14 cellular contexts compared by ENCODE assay signal in the genomic region with DNA sequence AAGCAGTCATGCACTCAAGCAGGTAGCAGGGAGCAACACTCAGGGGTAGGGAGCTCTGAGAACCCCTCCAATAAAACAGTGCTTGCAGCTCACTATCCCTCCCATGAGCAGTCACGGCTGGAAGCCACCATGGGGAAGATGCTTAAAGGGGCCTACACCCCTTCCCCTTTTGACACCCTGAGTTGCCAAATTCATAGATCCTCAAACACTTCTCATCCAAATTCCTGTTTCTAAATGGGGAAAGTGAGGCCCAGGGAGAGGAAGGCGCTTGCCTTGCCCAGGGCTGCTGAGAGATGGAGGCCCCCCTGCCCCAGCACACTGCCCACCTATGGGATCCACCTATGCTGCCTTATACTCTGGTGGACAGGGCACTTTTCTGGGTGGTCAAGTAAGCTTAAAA. TPM values are rescaled to one million over a fixed set of nuclear protein-coding genes. Genes with fewer than 3 reads are reported as not detected.
A peak's percentile ranks its signal among the peaks of the same experiment; 100 is the strongest.
DNase-seq lines count a peak whose midpoint lies in the region; TF ChIP-seq lines count a peak whose summit lies in the region.
"Had no signal": no experiment of that assay in that cellular context is flagged by ENCODE, and none has a peak within 500 bp of the region (broad histone marks: within the 10 kb centered on the region; RNA-seq: fewer than 3 reads in every experiment).

No MANE protein-coding gene starts in this region.

- peak overlapping the region; percentile 20; the same call in 1 of the 2 replicates for H3K27ac ChIP-seq in Karpas-422 (ENCODE audit: low read length)
- H3K27ac ChIP-seq in cingulate gyrus (ENCODE audit: low read depth, low read length) = peak overlapping the region; percentile 70
- H3K27ac ChIP-seq in osteoblast (ENCODE audit: low read depth, low read length) = no peak overlapping the region
- H3K27ac ChIP-seq: A549 had no signal

- H3K9ac ChIP-seq in Karpas-422 (ENCODE audit: low read length) = no peak overlapping the region

- H3K4me2 ChIP-seq in Karpas-422 (ENCODE audit: low read depth, low read length, poor library complexity, severe bottlenecking) (no peak overlapping the region), osteoblast (ENCODE audit: insufficient read depth, low read length) (no peak overlapping the region)
- H3K4me2 ChIP-seq: A549 had no signal

- H3K9me2 ChIP-seq in Karpas-422 (replicated peaks; ENCODE audit: insufficient read depth, low read length) = no peaks in the 10 kb centered on the region

- DNase-seq in Karpas-422 = no peak
- peak; percentile 25 for DNase-seq in osteoblast (ENCODE audit: insufficient read length, low spot score, missing footprints)
- DNase-seq in NCI-H69 (lab: John Stamatoyannopoulos, UW) = no peak
- DNase-seq in AG20443 (ENCODE audit: low spot score) = no peak
- no peak for DNase-seq in hippocampal formation (lab: John Stamatoyannopoulos, UW)
- DNase-seq: CD8-positive, alpha-beta T cell; COR-L47; DMS153; DMS79 treated with DMSO at 0.1 percent for 48 hours; EL; HCEC 1CT had no signal

- H4K20me1 ChIP-seq in Karpas-422 (ENCODE audit: insufficient read depth, low read depth, low read length) = no peaks in the 10 kb centered on the region
- H4K20me1 ChIP-seq in osteoblast (ENCODE audit: insufficient read depth, low read length) = no peaks in the 10 kb centered on the region

- no peak overlapping the region for H3K4me3 ChIP-seq in Karpas-422 (ENCODE audit: low read length)
- H3K4me3 ChIP-seq in osteoblast (ENCODE audit: insufficient read depth, low read length) = no peak overlapping the region
- H3K4me3 ChIP-seq: A549 had no signal

- no peaks in the 10 kb centered on the region for H3K9me3 ChIP-seq in Karpas-422 (ENCODE audit: low read length)
- no peaks in the 10 kb centered on the region for H3K9me3 ChIP-seq in osteoblast (ENCODE audit: low read depth, low read length)
- H3K9me3 ChIP-seq: A549 had no signal

- H3K36me3 ChIP-seq in Karpas-422 (ENCODE audit: insufficient read depth, low read length) = no peaks in the 10 kb centered on the region
- no peaks in the 10 kb centered on the region for H3K36me3 ChIP-seq in osteoblast (ENCODE audit: insufficient read depth, low read length)

- H3K27me3 ChIP-seq in Karpas-422 (ENCODE audit: low read length) = no peaks in the 10 kb centered on the region
- no peaks in the 10 kb centered on the region for H3K27me3 ChIP-seq in osteoblast (ENCODE audit: insufficient read depth, low read length)

- H3K79me2 ChIP-seq in Karpas-422 (ENCODE audit: low read length) (no peaks in the 10 kb centered on the region), osteoblast (ENCODE audit: insufficient read depth, low read length) (no peaks in the 10 kb centered on the region)

- no peak overlapping the region for H2AFZ ChIP-seq in Karpas-422 (ENCODE audit: low read length)
- no peak overlapping the region for H2AFZ ChIP-seq in osteoblast (ENCODE audit: low read length)

- no peak for TF ChIP-seq CTCF in osteoblast (IDR thresholded peaks at IDR 0.05; ENCODE audit: extremely low read depth, low read depth, low read length)

- peaks cover 46% of the 10 kb centered on the region for H3K4me1 ChIP-seq in Karpas-422 (ENCODE audit: low read length)
- H3K4me1 ChIP-seq in osteoblast (ENCODE audit: insufficient read depth, low read length) = peaks cover 40% of the 10 kb centered on the region
- H3K4me1 ChIP-seq: A549 had no signal

RNA-seq across cellular contexts. Expression of a gene that starts 7.2 kb away (rescaled TPM):
- total RNA-seq in Karpas-422 (2014; rRNA removed; shearing (Covaris generic); ENCODE audit: low replicate concordance) = 1.2 and 10.7 TPM in 2 replicates
- total RNA-seq in osteoblast = not detected in 2 replicates
- total RNA-seq: H4 had no signal

RNA-seq across cellular contexts. Expression of a gene that starts 26.2 kb away (rescaled TPM):
- 4.4 and 11.9 TPM in 2 replicates for total RNA-seq in Karpas-422 (2014; rRNA removed; shearing (Covaris generic); ENCODE audit: low replicate concordance)
- 3.5 and 4.3 TPM in 2 replicates for total RNA-seq in osteoblast

RNA-seq across cellular contexts. Expression of a gene that starts 26.7 kb away (rescaled TPM):
- 38.2 and 47.2 TPM in 2 replicates for total RNA-seq in Karpas-422 (2014; rRNA removed; shearing (Covaris generic); ENCODE audit: low replicate concordance)
- 15.6 and 17.1 TPM in 2 replicates for total RNA-seq in osteoblast

RNA-seq across cellular contexts. Expression of a gene that starts 40.5 kb away (rescaled TPM):
- total RNA-seq in Karpas-422 (2014; rRNA removed; shearing (Covaris generic); ENCODE audit: low replicate concordance) = 21.5 and 21.9 TPM in 2 replicates
- total RNA-seq in osteoblast = 18.0 and 19.2 TPM in 2 replicates
